1 cellular context compared by ENCODE assay signal in genomic region chr15:69300129-69300588, GRCh38.
TF ChIP-seq lines count a peak whose summit lies in the region.

No MANE protein-coding gene starts in this region.

TF ChIP-seq in GM23338, 12 proteins besides CTCF, POLR2A, EP300 and RAD21:
- TF ChIP-seq ZNF462 (CRISPR knock-in tag; IDR thresholded peaks at IDR 0.05) (peak; percentile 58; the same call in 1 of the 2 replicates), CREB1 (CRISPR knock-in tag; IDR thresholded peaks at IDR 0.05; ENCODE audit: low read depth) (no peak)
